In the genomic region with DNA sequence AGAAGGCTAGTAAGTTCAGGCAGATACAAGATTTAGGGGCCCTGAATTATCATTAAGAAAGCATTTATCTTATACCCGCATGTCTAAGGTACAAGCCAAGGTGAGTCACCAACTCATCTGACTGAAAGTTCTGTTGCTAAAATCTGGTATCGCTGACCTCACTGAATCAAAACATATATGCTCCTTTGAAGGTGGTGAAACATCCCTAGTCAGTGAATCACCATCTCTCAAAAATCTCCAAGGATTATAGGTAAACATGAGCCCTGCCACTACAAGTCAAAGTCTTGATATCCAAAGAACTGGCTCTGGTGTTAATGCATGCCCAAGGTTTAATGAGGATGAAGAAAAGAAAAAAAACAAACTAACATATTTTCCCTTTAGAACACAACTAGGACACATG, we compare ENCODE assay signal across 13 cellular contexts. TPM values are rescaled to one million over a fixed set of nuclear protein-coding genes. Genes with fewer than 3 reads are reported as not detected.
DNase-seq lines count a peak whose midpoint lies in the region; ATAC-seq, FAIRE-seq and TF ChIP-seq lines count a peak whose summit lies in the region.
"Had no signal": no experiment of that assay in that cellular context is flagged by ENCODE, and none has a peak within 500 bp of the region (broad histone marks: within the 10 kb centered on the region; RNA-seq: fewer than 3 reads in every experiment).

No MANE protein-coding gene starts in this region.

- H3K4me3 ChIP-seq in astrocyte of the spinal cord (ENCODE audit: low read depth, low read length) = no peak overlapping the region
- H3K4me3 ChIP-seq in HepG2 (replicated peaks in 1 of 3; ENCODE audit: insufficient read depth in 1 of 3, low read depth in 2 of 3, low read length in 3 of 3) = no peak overlapping the region
- H3K4me3 ChIP-seq in uterus = no peak overlapping the region
- H3K4me3 ChIP-seq: GM12878, upper lobe of right lung had no signal

- POLR2A ChIA-PET in HepG2 (lab: Yijun Ruan, JAX) = no interaction called here
- POLR2A ChIA-PET in T-cell (lab: Charles Lee) = no interaction called here

- H3K4me1 Mint-ChIP-seq in activated naive CD8-positive, alpha-beta T cell treated with anti-CD3 and anti-CD28 coated beads, Interleukin-2, amount 50 U/mL, for 24 hours = peaks cover 12% of the 10 kb centered on the region
- peaks cover 12% of the 10 kb centered on the region for H3K4me1 Mint-ChIP-seq in activated naive CD8-positive, alpha-beta T cell treated with anti-CD3 and anti-CD28 coated beads for 36 hours
- no peaks in the 10 kb centered on the region for H3K4me1 Mint-ChIP-seq in T-cell

- no peaks in the 10 kb centered on the region for H3K9me3 Mint-ChIP-seq in activated naive CD8-positive, alpha-beta T cell treated with anti-CD3 and anti-CD28 coated beads, Interleukin-2, amount 50 U/mL, for 24 hours
- H3K9me3 Mint-ChIP-seq in activated naive CD8-positive, alpha-beta T cell treated with anti-CD3 and anti-CD28 coated beads for 36 hours = no peaks in the 10 kb centered on the region
- H3K9me3 Mint-ChIP-seq in T-cell = no peaks in the 10 kb centered on the region

- DNase-seq in activated naive CD8-positive, alpha-beta T cell treated with anti-CD3 and anti-CD28 coated beads, Interleukin-2, amount 50 U/mL, for 24 hours = no peak
- no peak for DNase-seq in activated naive CD8-positive, alpha-beta T cell treated with anti-CD3 and anti-CD28 coated beads for 36 hours
- DNase-seq in astrocyte of the spinal cord (ENCODE audit: low read depth, low spot score) (peak; percentile 74), HepG2 (ENCODE audit: low spot score) (peak; percentile 12), uterus (no peak), T-cell (no peak), HTR-8/SVneo (ENCODE audit: insufficient read length, low spot score) (no peak)
- DNase-seq: activated naive CD4-positive, alpha-beta T cell treated with Interleukin-2 at 50 U/mL for 16 hours; AML-193; MV-4-11; upper lobe of right lung had no signal

- no peaks in the 10 kb centered on the region; a peak in 2 of 5 replicates for H3K36me3 ChIP-seq in HepG2 (replicated peaks in 1 of 2; ENCODE audit: control insufficient read depth in 1 of 2, insufficient read depth in 2 of 2, low read length in 2 of 2)
- H3K36me3 ChIP-seq in uterus = no peaks in the 10 kb centered on the region
- H3K36me3 ChIP-seq: upper lobe of right lung had no signal

- no peak overlapping the region for H3K4me2 ChIP-seq in HepG2 (ENCODE audit: low read depth, low read length)

- FAIRE-seq in HepG2 (lab: Jason Lieb, UNC) = no peak
- FAIRE-seq in HTR-8/SVneo (lab: Jason Lieb, UNC) = no peak
- FAIRE-seq: GM12878 had no signal

- intact Hi-C loops in HepG2 (cut with micrococcal nuclease; ENCODE audit: unreplicated experiment) = no loop called here
- intact Hi-C loops in uterus (cut with DNase I; ENCODE audit: low total_unique reads) = no loop called here

- H4K20me1 ChIP-seq in HepG2 (ENCODE audit: insufficient read depth, low read length) = no peaks in the 10 kb centered on the region

- no peak overlapping the region for H3K9ac ChIP-seq in HepG2 (ENCODE audit: insufficient read depth, low read depth, low read length)

- TF ChIP-seq CTCF in astrocyte of the spinal cord (IDR thresholded peaks at IDR 0.05; ENCODE audit: low read depth, low read length) (no peak), HepG2 (CRISPR knock-in tag; IDR thresholded peaks at IDR 0.05) (no peak), uterus (IDR thresholded peaks at IDR 0.05) (no peak)

- H3K9me3 ChIP-seq in HepG2 (ENCODE audit: low read length) = no peaks in the 10 kb centered on the region
- no peaks in the 10 kb centered on the region for H3K9me3 ChIP-seq in uterus
- H3K9me3 ChIP-seq: upper lobe of right lung had no signal

- TF ChIP-seq EP300 in HepG2 (IDR thresholded peaks at IDR 0.05; ENCODE audit: low read depth in 2 of 2, low read length in 2 of 2) (no peak), HepG2 (CRISPR knock-in tag; IDR thresholded peaks at IDR 0.05; ENCODE audit: borderline replicate concordance) (no peak)

- no peak for TF ChIP-seq RAD21 in HepG2 (CRISPR knock-in tag; IDR thresholded peaks at IDR 0.05)

- in situ Hi-C loops in astrocyte of the spinal cord (cut with HindIII; ENCODE audit: low sequenced_read_pairs) (no loop called here), HepG2 (cut with HindIII; ENCODE audit: extremely low pct_ligation_motif_present, low pct_unique_long_range_greater_than_20kb) (no loop called here)

- no peak overlapping the region for H3K4me3 Mint-ChIP-seq in activated naive CD8-positive, alpha-beta T cell treated with anti-CD3 and anti-CD28 coated beads, Interleukin-2, amount 50 U/mL, for 24 hours
- no peak overlapping the region for H3K4me3 Mint-ChIP-seq in activated naive CD8-positive, alpha-beta T cell treated with anti-CD3 and anti-CD28 coated beads for 36 hours
- H3K4me3 Mint-ChIP-seq in T-cell = no peak overlapping the region

- 86% methylated on average over 2 of the region's 2 CpGs for WGBS in HepG2 (ENCODE audit: low lambda C conversion rate)

- no peak for TF ChIP-seq POLR2A in HepG2 (IDR thresholded peaks at IDR 0.05; ENCODE audit: insufficient read depth in 1 of 2, low read depth in 2 of 2, low read length in 2 of 2)
- TF ChIP-seq POLR2A in uterus (IDR thresholded peaks at IDR 0.05) = no peak

- peaks cover 44% of the 10 kb centered on the region for H3K4me1 ChIP-seq in HepG2 (ENCODE audit: insufficient read depth, low read length)
- no peaks in the 10 kb centered on the region for H3K4me1 ChIP-seq in uterus

- no peaks in the 10 kb centered on the region for H3K27me3 ChIP-seq in HepG2 (ENCODE audit: control insufficient read depth in 1 of 2, insufficient read depth in 2 of 2, low read length in 2 of 2)
- no peaks in the 10 kb centered on the region for H3K27me3 ChIP-seq in uterus
- H3K27me3 ChIP-seq: upper lobe of right lung had no signal

- BruUV-seq in HepG2 (replicated peaks; lab: Mats Ljungman, UMichigan) = no TSS peak

- CTCF ChIA-PET in HepG2 (lab: Yijun Ruan, JAX; ENCODE audit: low intra/inter-chr PET ratio, low total read pairs) (no interaction called here), T-cell (lab: Charles Lee) (no interaction called here)

- no peak overlapping the region for H2AFZ ChIP-seq in HepG2 (ENCODE audit: low read length)

- ATAC-seq in activated naive CD8-positive, alpha-beta T cell treated with anti-CD3 and anti-CD28 coated beads, Interleukin-2, amount 50 U/mL, for 24 hours = peak; percentile 65
- no peak for ATAC-seq in HepG2
- ATAC-seq in GM19328 (IDR thresholded peaks at IDR 0.05; ENCODE audit: unreplicated experiment) = no peak
- no peak for ATAC-seq in T-cell (replicated peaks in 1 of 4)
- ATAC-seq: GM12878, upper lobe of right lung had no signal

- no peak overlapping the region for H3K27ac Mint-ChIP-seq in activated naive CD8-positive, alpha-beta T cell treated with anti-CD3 and anti-CD28 coated beads, Interleukin-2, amount 50 U/mL, for 24 hours
- H3K27ac Mint-ChIP-seq in activated naive CD8-positive, alpha-beta T cell treated with anti-CD3 and anti-CD28 coated beads for 36 hours = no peak overlapping the region
- no peak overlapping the region for H3K27ac Mint-ChIP-seq in T-cell

- peaks cover 17% of the 10 kb centered on the region for H3K79me2 ChIP-seq in HepG2 (ENCODE audit: insufficient read depth, low read length)

- no peaks in the 10 kb centered on the region for H3K27me3 Mint-ChIP-seq in activated naive CD8-positive, alpha-beta T cell treated with anti-CD3 and anti-CD28 coated beads, Interleukin-2, amount 50 U/mL, for 24 hours
- H3K27me3 Mint-ChIP-seq in activated naive CD8-positive, alpha-beta T cell treated with anti-CD3 and anti-CD28 coated beads for 36 hours = no peaks in the 10 kb centered on the region
- H3K27me3 Mint-ChIP-seq in T-cell = no peaks in the 10 kb centered on the region

- no peaks in the 10 kb centered on the region for H3K36me3 Mint-ChIP-seq in activated naive CD8-positive, alpha-beta T cell treated with anti-CD3 and anti-CD28 coated beads, Interleukin-2, amount 50 U/mL, for 24 hours (ENCODE audit: low read depth)
- no peaks in the 10 kb centered on the region for H3K36me3 Mint-ChIP-seq in activated naive CD8-positive, alpha-beta T cell treated with anti-CD3 and anti-CD28 coated beads for 36 hours
- H3K36me3 Mint-ChIP-seq in T-cell = no peaks in the 10 kb centered on the region

- H3K27ac ChIP-seq in HepG2 (ENCODE audit: extremely low read length, insufficient read depth, low read length) = no peak overlapping the region
- peak overlapping the region; percentile 61 to 88 for H3K27ac ChIP-seq in uterus
- H3K27ac ChIP-seq: upper lobe of right lung had no signal

TF ChIP-seq in HepG2, 621 proteins besides CTCF, POLR2A, EP300 and RAD21 (continues in another document):
- TF ChIP-seq TEAD2 (CRISPR knock-in tag; IDR thresholded peaks at IDR 0.05) = no peak
- TF ChIP-seq ZNF12 (CRISPR knock-in tag; IDR thresholded peaks at IDR 0.05) = no peak
- TF ChIP-seq CBX5 (CRISPR knock-in tag; IDR thresholded peaks at IDR 0.05; ENCODE audit: borderline replicate concordance) = no peak
- no peak for TF ChIP-seq ZNF737 (CRISPR knock-in tag; IDR thresholded peaks at IDR 0.05; ENCODE audit: borderline replicate concordance)

RNA-seq across cellular contexts. Expression of a gene that starts 43.5 kb away (rescaled TPM):
- 1 to 10 TPM; 4.4 to 5.1 TPM for total RNA-seq in activated naive CD8-positive, alpha-beta T cell treated with anti-CD3 and anti-CD28 coated beads for 36 hours
- total RNA-seq in HepG2 (2016; rRNA removed; fragmentation: Illumina TruSeq; extraction: Trizol) = 7.9 and 8.7 TPM in 2 replicates
- 0.51 and 0.53 TPM in 2 replicates for total RNA-seq in HepG2 (2016; cell fraction: cytosol; rRNA removed; fragmentation: Illumina TruSeq; extraction: Trizol; ENCODE audit: low read depth)
- 7.1 and 8.1 TPM in 2 replicates for total RNA-seq in HepG2 (2016; cell fraction: insoluble cytoplasmic fraction; rRNA removed; fragmentation: Illumina TruSeq; extraction: Trizol)
- total RNA-seq in HepG2 (2016; cell fraction: membrane; rRNA removed; fragmentation: Illumina TruSeq; extraction: Trizol) = 2.7 and 3.0 TPM in 2 replicates
- 10.7 and 14.1 TPM in 2 replicates for total RNA-seq in HepG2 (2016; cell fraction: nucleus; rRNA removed; fragmentation: Illumina TruSeq; extraction: Trizol)
- polyA plus RNA-seq in HepG2 (2011; rRNA removed) = 9.0 and 12.8 TPM in 2 replicates
- polyA plus RNA-seq in HepG2 (2011; cell fraction: cytosol; rRNA removed) = 7.1 and 7.9 TPM in 2 replicates
- polyA plus RNA-seq in HepG2 (2011; cell fraction: nucleus; rRNA removed) = 15.3 and 15.6 TPM in 2 replicates
- 14.3 and 15.3 TPM in 2 replicates for polyA plus RNA-seq in HepG2 (2012)
- 0.25 and 0.50 TPM in 2 replicates for polyA plus RNA-seq in HepG2 (2016; cell fraction: cytosol; fragmentation: Illumina TruSeq; extraction: Trizol; ENCODE audit: low read depth)
- 6.8 and 8.7 TPM in 2 replicates for polyA plus RNA-seq in HepG2 (2016; cell fraction: insoluble cytoplasmic fraction; fragmentation: Illumina TruSeq; extraction: Trizol; ENCODE audit: low read depth)
- polyA plus RNA-seq in HepG2 (2016; cell fraction: membrane; fragmentation: Illumina TruSeq; extraction: Trizol; ENCODE audit: low read depth) = 1.1 and 1.4 TPM in 2 replicates
- 11.6 and 13.6 TPM in 2 replicates for polyA plus RNA-seq in HepG2 (2016; cell fraction: nucleus; fragmentation: Illumina TruSeq; extraction: Trizol; ENCODE audit: insufficient read depth, low read depth)
- 0.68 and 28.1 TPM in 2 replicates for polyA minus RNA-seq in HepG2 (2011; rRNA and poly(A)+ RNA removed; ENCODE audit: low replicate concordance)
- 11.2 and 13.5 TPM in 2 replicates for polyA minus RNA-seq in HepG2 (2011; cell fraction: cytosol; rRNA and poly(A)+ RNA removed)
- polyA minus RNA-seq in HepG2 (2011; cell fraction: nucleus; rRNA and poly(A)+ RNA removed) = 26.8 and 36.8 TPM in 2 replicates
- total RNA-seq in uterus = 10 to 100 TPM; 11.5 to 54.2 (median 29.5) TPM
- total RNA-seq in T-cell = 1 to 10 TPM; 3.7 to 8.7 (median 6.7) TPM

Comparison
In these comparisons a context has a peak if more than half of its experiments do, and no peak if none do; other contexts are left out.
1. DNase-seq: peak in astrocyte of the spinal cord (single experiment) and HepG2 (single experiment); none in activated naive CD8-positive, alpha-beta T cell treated with anti-CD3 and anti-CD28 coated beads, Interleukin-2, amount 50 U/mL, for 24 hours (single experiment), activated naive CD8-positive, alpha-beta T cell treated with anti-CD3 and anti-CD28 coated beads for 36 hours (single experiment), uterus (0 of 2), T-cell (0 of 34) and HTR-8/SVneo (single experiment).